Comparison of ENCODE assay signal across 20 cellular contexts in the genomic region with DNA sequence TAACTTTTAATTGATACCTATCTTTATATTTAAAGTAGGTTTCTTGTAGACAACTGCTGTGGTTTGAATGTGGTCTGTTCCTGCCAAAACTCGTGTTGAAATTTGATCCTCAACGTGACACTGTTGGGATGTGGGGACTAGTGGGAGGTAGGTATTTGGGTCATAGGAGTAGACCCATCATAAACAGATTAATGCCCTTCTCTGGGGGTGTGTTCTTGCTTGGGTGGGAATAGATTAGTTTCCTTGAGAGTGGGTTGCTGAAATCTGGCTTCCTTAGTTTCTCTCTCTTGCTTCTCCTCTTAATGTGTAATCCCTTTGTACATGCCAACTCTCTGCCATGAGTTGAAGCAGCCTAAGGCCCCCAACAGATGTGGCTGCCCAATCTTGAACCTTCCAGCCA. TPM values are rescaled to one million over a fixed set of nuclear protein-coding genes. Genes with fewer than 3 reads are reported as not detected.
DNase-seq lines count a peak whose midpoint lies in the region; FAIRE-seq and TF ChIP-seq lines count a peak whose summit lies in the region.
"Had no signal": no experiment of that assay in that cellular context is flagged by ENCODE, and none has a peak within 500 bp of the region (broad histone marks: within the 10 kb centered on the region; RNA-seq: fewer than 3 reads in every experiment).

No MANE protein-coding gene starts in this region.

- peaks cover 5% of the 10 kb centered on the region for H4K20me1 ChIP-seq in astrocyte (ENCODE audit: insufficient read depth, low read length)
- H4K20me1 ChIP-seq in keratinocyte (ENCODE audit: control insufficient read depth, extremely low read depth, insufficient read depth, low read length) = no peaks in the 10 kb centered on the region

- peaks cover 10% of the 10 kb centered on the region for H3K36me3 Mint-ChIP-seq in astrocyte (ENCODE audit: low read depth, unreplicated experiment)

- H3K4me3 ChIP-seq in HEK293 (ENCODE audit: low read depth, low read length) (no peak overlapping the region), astrocyte (ENCODE audit: insufficient read depth, low read depth, low read length) (no peak overlapping the region), esophagus squamous epithelium (no peak overlapping the region), keratinocyte (ENCODE audit: control insufficient read depth in 2 of 3, extremely low read depth in 1 of 3, insufficient read depth in 2 of 3, low read depth in 1 of 3, low read length in 3 of 3) (no peak overlapping the region)
- H3K4me3 ChIP-seq: GM12878 had no signal

- H3K27me3 ChIP-seq in astrocyte (ENCODE audit: insufficient read depth, low read length) = no peaks in the 10 kb centered on the region
- no peaks in the 10 kb centered on the region for H3K27me3 ChIP-seq in esophagus squamous epithelium
- H3K27me3 ChIP-seq in keratinocyte (ENCODE audit: control insufficient read depth, extremely low read depth, insufficient read depth, low read length) = no peaks in the 10 kb centered on the region

- no peak overlapping the region for H3K27ac Mint-ChIP-seq in astrocyte (ENCODE audit: unreplicated experiment)
- H3K27ac Mint-ChIP-seq: B cell, H9 had no signal

- dilution Hi-C loops in keratinocyte (cut with MboI; ENCODE audit: extremely low pct_ligation_motif_present, low sequenced_read_pairs) = no loop called here

- FAIRE-seq in astrocyte (lab: Jason Lieb, UNC) (no peak), keratinocyte (lab: Jason Lieb, UNC) (no peak), HTR-8/SVneo (lab: Jason Lieb, UNC) (no peak)
- FAIRE-seq: GM12878, H1 had no signal

- no peak overlapping the region for H3K9ac ChIP-seq in astrocyte (ENCODE audit: low read length)
- no peak overlapping the region for H3K9ac ChIP-seq in keratinocyte (ENCODE audit: control insufficient read depth, extremely low read depth, insufficient read depth, low read length)

- TF ChIP-seq CTCF in HEK293 (tag by site-specific recombination; IDR thresholded peaks at IDR 0.05) (no peak), astrocyte (IDR thresholded peaks at IDR 0.05; ENCODE audit: insufficient read depth, low read depth, low read length) (no peak), esophagus squamous epithelium (IDR thresholded peaks at IDR 0.05) (no peak), keratinocyte (optimal IDR thresholded peaks at IDR 0.05 in 1 of 3, IDR thresholded peaks at IDR 0.05 in 1 of 3, conservative IDR thresholded peaks at IDR 0.05 in 1 of 3; ENCODE audit: extremely low read depth in 1 of 3, insufficient read depth in 2 of 3, low read length in 3 of 3) (no peak)

- intact Hi-C loops in esophagus squamous epithelium (cut with DNase I) = no loop called here

- no peaks in the 10 kb centered on the region for H3K9me3 ChIP-seq in HEK293 (ENCODE audit: control insufficient read depth, insufficient read depth, low read depth, low read length)
- no peaks in the 10 kb centered on the region for H3K9me3 ChIP-seq in astrocyte (ENCODE audit: insufficient read depth, low read depth, low read length)
- H3K9me3 ChIP-seq in esophagus squamous epithelium = no peaks in the 10 kb centered on the region
- H3K9me3 ChIP-seq in keratinocyte (ENCODE audit: control insufficient read depth, low read depth, low read length) = no peaks in the 10 kb centered on the region

- TF ChIP-seq POLR2A in esophagus squamous epithelium (IDR thresholded peaks at IDR 0.05) = no peak

- 78 to 80% methylated on average over 2 of the region's 2 CpGs for WGBS in esophagus squamous epithelium, 2 donors

- peak; percentile 11 for DNase-seq in astrocyte (ENCODE audit: low read depth)
- no peak for DNase-seq in esophagus squamous epithelium (lab: John Stamatoyannopoulos, UW)
- no peak for DNase-seq in keratinocyte (ENCODE audit: low read depth, low spot score)
- no peak for DNase-seq in HTR-8/SVneo (ENCODE audit: insufficient read length, low spot score)
- no peak for DNase-seq in superior temporal gyrus (ENCODE audit: extremely low spot score)
- DNase-seq in medulla oblongata (ENCODE audit: extremely low spot score) = no peak
- DNase-seq in NCI-H2227 treated with DMSO at 0.1 percent for 48 hours (lab: John Stamatoyannopoulos, UW) = no peak
- DNase-seq: C1 segment of cervical spinal cord; CD4-positive, CD25-positive, alpha-beta regulatory T cell; CD8-positive, alpha-beta memory T cell; COR-L47; DMS 273 treated with DMSO at 0.1 percent for 48 hours; DMS53; DND-41; EL; H9 had no signal

- H2AFZ ChIP-seq in astrocyte (ENCODE audit: low read depth, low read length) = no peak overlapping the region
- H2AFZ ChIP-seq in keratinocyte (ENCODE audit: control insufficient read depth, low read length) = no peak overlapping the region

- peaks cover 3% of the 10 kb centered on the region for H3K9me3 Mint-ChIP-seq in astrocyte (ENCODE audit: unreplicated experiment)
- H3K9me3 Mint-ChIP-seq: H9 had no signal

- peaks cover 0 to 4% of the 10 kb centered on the region in 2 experiments; a peak in 1 of 3 replicates for H3K36me3 ChIP-seq in HEK293 (ENCODE audit: control insufficient read depth in 2 of 2, insufficient read depth in 1 of 2, low read length in 2 of 2)
- H3K36me3 ChIP-seq in astrocyte (ENCODE audit: insufficient read depth, low read length) = no peaks in the 10 kb centered on the region
- H3K36me3 ChIP-seq in esophagus squamous epithelium = peaks cover 0 to 3% (median 0%) of the 10 kb centered on the region in 3 donors
- H3K36me3 ChIP-seq in keratinocyte (ENCODE audit: control insufficient read depth in 2 of 2, extremely low read depth in 1 of 2, insufficient read depth in 2 of 2, low read length in 2 of 2) = peaks cover 0 to 4% of the 10 kb centered on the region in 2 experiments

- POLR2A ChIA-PET in HEK293 (lab: Yijun Ruan, JAX) = no interaction called here

- no peaks in the 10 kb centered on the region for H3K9me1 ChIP-seq in keratinocyte (ENCODE audit: control insufficient read depth, extremely low read depth, insufficient read depth, low read length)

- CTCF ChIA-PET in HEK293 (lab: Yijun Ruan, JAX) = interaction anchor here (0.8 to 1.5 kb wide), 2 partner anchors 13 to 34 kb away, joined by 3 to 8 read pairs; partner anchors contain the start of gene IPPK

- H3K27me3 Mint-ChIP-seq in astrocyte (ENCODE audit: low read depth, unreplicated experiment) = no peaks in the 10 kb centered on the region
- H3K27me3 Mint-ChIP-seq: B cell; CD4-positive, CD25-positive, alpha-beta regulatory T cell; CD8-positive, alpha-beta memory T cell had no signal

- no peak overlapping the region for H3K4me3 Mint-ChIP-seq in astrocyte (ENCODE audit: unreplicated experiment)
- H3K4me3 Mint-ChIP-seq: B cell; CD4-positive, CD25-positive, alpha-beta regulatory T cell; CD8-positive, alpha-beta memory T cell; H9 had no signal

- H3K4me1 Mint-ChIP-seq in astrocyte (ENCODE audit: low read depth, unreplicated experiment) = no peaks in the 10 kb centered on the region
- H3K4me1 Mint-ChIP-seq: B cell, H9 had no signal

- H3K27ac ChIP-seq in HEK293 (ENCODE audit: extremely low read depth, low read depth, low read length) (no peak overlapping the region), astrocyte (ENCODE audit: low read depth, low read length) (no peak overlapping the region), esophagus squamous epithelium (peak overlapping the region in 3 of 4 donors; percentile 10 to 90 (median 85)), keratinocyte (ENCODE audit: control insufficient read depth, insufficient read depth, low read length) (peak overlapping the region; percentile 54)

- H3K4me2 ChIP-seq in astrocyte (ENCODE audit: low read length) (no peak overlapping the region), keratinocyte (ENCODE audit: control insufficient read depth, extremely low read depth, insufficient read depth, low read depth, low read length) (no peak overlapping the region)

- peaks cover 5% of the 10 kb centered on the region for H3K79me2 ChIP-seq in astrocyte (ENCODE audit: insufficient read depth, low read length)
- H3K79me2 ChIP-seq in keratinocyte (ENCODE audit: control insufficient read depth, insufficient read depth, low read length) = peaks cover 4% of the 10 kb centered on the region

- no peaks in the 10 kb centered on the region for H3K4me1 ChIP-seq in HEK293 (ENCODE audit: control insufficient read depth, insufficient read depth, low read length)
- H3K4me1 ChIP-seq in astrocyte (ENCODE audit: insufficient read depth, low read length) = no peaks in the 10 kb centered on the region
- peaks cover 12 to 37% (median 19%) of the 10 kb centered on the region in 3 donors for H3K4me1 ChIP-seq in esophagus squamous epithelium
- peaks cover 42% of the 10 kb centered on the region for H3K4me1 ChIP-seq in keratinocyte (ENCODE audit: control insufficient read depth, extremely low read depth, insufficient read depth, low read length)

TF ChIP-seq in HEK293, 187 proteins besides CTCF, POLR2A, EP300 and RAD21 (continues in another document):
- TF ChIP-seq KLF8 (tag by site-specific recombination; IDR thresholded peaks at IDR 0.05) (no peak), ZNF514 (tag by site-specific recombination; IDR thresholded peaks at IDR 0.05) (no peak), KLF10 (tag by site-specific recombination; IDR thresholded peaks at IDR 0.05) (no peak), ZFHX2 (tag by site-specific recombination; conservative IDR thresholded peaks at IDR 0.05) (peak; percentile 67), ZNF610 (tag by site-specific recombination; IDR thresholded peaks at IDR 0.05; ENCODE audit: borderline replicate concordance) (no peak), ZNF140 (tag by site-specific recombination; IDR thresholded peaks at IDR 0.05) (no peak), ZNF658 (tag by site-specific recombination; IDR thresholded peaks at IDR 0.05) (no peak), KLF1 (tag by site-specific recombination; IDR thresholded peaks at IDR 0.05) (no peak)
- TF ChIP-seq, protein P1, sequence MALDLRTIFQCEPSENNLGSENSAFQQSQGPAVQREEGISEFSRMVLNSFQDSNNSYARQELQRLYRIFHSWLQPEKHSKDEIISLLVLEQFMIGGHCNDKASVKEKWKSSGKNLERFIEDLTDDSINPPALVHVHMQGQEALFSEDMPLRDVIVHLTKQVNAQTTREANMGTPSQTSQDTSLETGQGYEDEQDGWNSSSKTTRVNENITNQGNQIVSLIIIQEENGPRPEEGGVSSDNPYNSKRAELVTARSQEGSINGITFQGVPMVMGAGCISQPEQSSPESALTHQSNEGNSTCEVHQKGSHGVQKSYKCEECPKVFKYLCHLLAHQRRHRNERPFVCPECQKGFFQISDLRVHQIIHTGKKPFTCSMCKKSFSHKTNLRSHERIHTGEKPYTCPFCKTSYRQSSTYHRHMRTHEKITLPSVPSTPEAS (tag by site-specific recombination; IDR thresholded peaks at IDR 0.05) = no peak

RNA-seq across cellular contexts. Expression of gene IPPK, which starts 34.6 kb away (rescaled TPM):
- total RNA-seq in astrocyte (11.3 and 14.1 TPM in 2 replicates), esophagus squamous epithelium (10 to 100 TPM; 41.8 to 86.9 (median 46.1) TPM)
- polyA plus RNA-seq in keratinocyte = 27.5 to 34.9 TPM (median 32.4 TPM) in 3 replicates
- 44.5 TPM for polyA plus RNA-seq in keratinocyte (2011; ENCODE audit: low read depth)
- polyA plus RNA-seq in keratinocyte (2011; cell fraction: cytosol; rRNA removed) = 28.0 and 37.9 TPM in 2 replicates
- polyA plus RNA-seq in keratinocyte (2011; cell fraction: nucleus; rRNA removed) = 68.1 and 79.2 TPM in 2 replicates
- 12.7 and 34.4 TPM in 2 replicates for polyA plus RNA-seq in keratinocyte (2012; ENCODE audit: low replicate concordance)
- polyA minus RNA-seq in keratinocyte = 49.3 to 86.7 TPM (median 68.7 TPM) in 3 replicates
- polyA minus RNA-seq in keratinocyte (2011; cell fraction: cytosol; rRNA and poly(A)+ RNA removed) = 26.9 TPM
- polyA minus RNA-seq in keratinocyte (2011; cell fraction: nucleus; rRNA and poly(A)+ RNA removed) = 26.9 and 42.7 TPM in 2 replicates

Comparison
In these comparisons a context has a peak if more than half of its experiments do, and no peak if none do; other contexts are left out.
1. H3K27ac ChIP-seq: peak in esophagus squamous epithelium (3 of 4) and keratinocyte (single experiment); none in HEK293 (single experiment) and astrocyte (single experiment).